Comparison of ENCODE assay signal across 7 cellular contexts in the genomic region with DNA sequence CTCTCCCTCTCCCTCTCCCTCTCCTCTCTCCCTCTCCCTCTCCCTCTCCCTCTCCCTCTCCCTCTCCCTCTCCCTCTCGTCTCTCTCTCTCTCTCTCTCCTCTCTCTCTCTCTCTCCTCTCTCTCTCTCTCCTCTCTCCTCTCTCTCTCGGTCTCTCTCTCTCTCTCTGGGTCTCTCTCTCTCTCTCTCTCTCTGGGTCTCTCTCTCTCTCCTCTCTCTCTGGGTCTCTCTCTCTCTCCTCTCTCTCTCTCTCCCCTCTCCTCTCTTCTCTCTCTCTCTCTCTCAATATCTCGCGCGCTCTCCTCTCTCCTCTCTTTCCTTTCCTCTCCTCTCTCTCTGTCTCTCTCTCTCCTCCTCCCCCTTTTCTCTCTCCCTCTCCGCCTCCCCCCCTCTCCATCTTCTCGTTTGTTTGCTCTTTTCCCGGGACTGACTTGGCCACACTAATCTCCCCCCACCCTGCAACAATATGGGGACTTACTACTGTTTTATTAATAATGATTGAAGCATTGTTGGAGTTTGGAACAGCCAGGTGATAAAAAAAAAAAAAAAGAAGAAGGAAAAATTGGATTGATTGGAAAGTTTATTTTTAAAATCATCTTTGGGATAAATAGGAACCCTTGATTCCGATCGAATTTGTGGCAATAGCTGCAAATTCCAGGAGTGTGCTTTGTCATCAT. TPM values are rescaled to one million over a fixed set of nuclear protein-coding genes. Genes with fewer than 3 reads are reported as not detected.
A peak's percentile ranks its signal among the peaks of the same experiment; 100 is the strongest.
DNase-seq lines count a peak whose midpoint lies in the region; ATAC-seq and TF ChIP-seq lines count a peak whose summit lies in the region.

No MANE protein-coding gene starts in this region.

- no peaks in the 10 kb centered on the region for H4K20me1 ChIP-seq in HCT116 (ENCODE audit: insufficient read depth)

- no peak overlapping the region for H3K27ac Mint-ChIP-seq in activated T-cell treated with anti-CD3 and anti-CD28 coated beads, Interleukin-2, amount 50 U/mL, for 24 hours

- H3K4me2 ChIP-seq in HCT116 (ENCODE audit: low read length): peak overlapping the region; percentile 98
- H3K4me2 ChIP-seq in skeletal muscle satellite cell (ENCODE audit: low read length): peak overlapping the region; percentile 96

- intact Hi-C loops in HCT116 (cut with micrococcal nuclease): loop anchor here (1.0 to 10.0 kb wide), 8 partner anchors 219 to 1313 kb away; no protein-coding TSS in a partner anchor

- no peak for TF ChIP-seq RAD21 in HCT116 (IDR thresholded peaks at IDR 0.05; ENCODE audit: low read depth)

- no peaks in the 10 kb centered on the region for H3K27me3 ChIP-seq in HCT116 (ENCODE audit: insufficient read depth, low read length)
- H3K27me3 ChIP-seq in NT2/D1 (ENCODE audit: insufficient read depth, insufficient read length): peaks cover 85% of the 10 kb centered on the region
- H3K27me3 ChIP-seq in skeletal muscle satellite cell (ENCODE audit: control insufficient read depth, insufficient read depth, low read length): no peaks in the 10 kb centered on the region

- no peak for TF ChIP-seq POLR2A in HCT116 (IDR thresholded peaks at IDR 0.05; ENCODE audit: borderline replicate concordance, extremely low read depth, insufficient read depth, insufficient read length)

- H3K4me3 ChIP-seq in HCT116 (replicated peaks in 1 of 2; ENCODE audit: low read depth in 1 of 2, low read length in 2 of 2) (peak overlapping the region; percentile 70 to 85), NT2/D1 (ENCODE audit: insufficient read length, low read depth) (peak overlapping the region; percentile 15), epithelial cell of esophagus (ENCODE audit: low read length) (peak overlapping the region; percentile 59), skeletal muscle satellite cell (ENCODE audit: low read length) (peak overlapping the region; percentile 95)

- H3K4me1 Mint-ChIP-seq in activated T-cell treated with anti-CD3 and anti-CD28 coated beads, Interleukin-2, amount 50 U/mL, for 24 hours (ENCODE audit: low read depth): peaks cover 26% of the 10 kb centered on the region

- no TSS peak for BruUV-seq in HCT116 (replicated peaks; lab: Mats Ljungman, UMichigan)

- POLR2A ChIA-PET in HCT116 (lab: Charles Lee): interaction anchor here (0.7 kb wide), 1 partner anchor 386 kb away, joined by 3 read pairs; no protein-coding TSS in a partner anchor

- H3K9me3 ChIP-seq in HCT116 (ENCODE audit: control insufficient read depth in 1 of 2, insufficient read depth in 1 of 2, low read depth in 1 of 2, low read length in 2 of 2) (no peaks in the 10 kb centered on the region), NT2/D1 (ENCODE audit: insufficient read depth, low read length) (no peaks in the 10 kb centered on the region), skeletal muscle satellite cell (replicated peaks; ENCODE audit: low read length) (no peaks in the 10 kb centered on the region)

- TF ChIP-seq CTCF in HCT116 (IDR thresholded peaks at IDR 0.05 in 2 of 3, conservative IDR thresholded peaks at IDR 0.05 in 1 of 3; ENCODE audit: borderline replicate concordance in 1 of 3, insufficient read depth in 1 of 3, low read depth in 2 of 3, low read length in 2 of 3) (no peak), epithelial cell of esophagus (IDR thresholded peaks at IDR 0.05; ENCODE audit: insufficient read depth, low read depth, low read length, missing control alignments) (no peak)

- H3K9me2 ChIP-seq in HCT116 (ENCODE audit: insufficient read depth): no peaks in the 10 kb centered on the region

- H3K36me3 ChIP-seq in HCT116 (ENCODE audit: control insufficient read depth in 1 of 2, insufficient read depth in 2 of 2, low read length in 2 of 2) (peaks cover 0 to 8% of the 10 kb centered on the region in 2 experiments; a peak in 1 of 4 replicates), NT2/D1 (ENCODE audit: insufficient read depth, insufficient read length, low read length) (no peaks in the 10 kb centered on the region), skeletal muscle satellite cell (ENCODE audit: insufficient read depth, low read length) (peaks cover 21% of the 10 kb centered on the region)

- H3K4me1 ChIP-seq in HCT116 (ENCODE audit: control insufficient read depth in 1 of 2, insufficient read depth in 2 of 2, low read length in 2 of 2) (peaks cover 23 to 33% of the 10 kb centered on the region in 2 experiments), NT2/D1 (ENCODE audit: insufficient read depth, insufficient read length) (peaks cover 10% of the 10 kb centered on the region), skeletal muscle satellite cell (ENCODE audit: control insufficient read depth, insufficient read depth, low read length) (peaks cover 20% of the 10 kb centered on the region)

- peaks cover 13% of the 10 kb centered on the region for H3K79me2 ChIP-seq in HCT116 (ENCODE audit: insufficient read depth, low read length)

- peak overlapping the region; percentile 18 for H2AFZ ChIP-seq in HCT116 (ENCODE audit: low read depth, low read length, poor library complexity, severe bottlenecking)

- H3K9ac ChIP-seq in HCT116 (ENCODE audit: low read length) (peak overlapping the region; percentile 66), NT2/D1 (ENCODE audit: insufficient read length, low read depth) (no peak overlapping the region), skeletal muscle satellite cell (ENCODE audit: low read depth, low read length) (peak overlapping the region; percentile 98)

- RAD21 ChIA-PET in HCT116 (lab: Charles Lee; ENCODE audit: low non-redundant PET in 1 of 2, low total read pairs in 2 of 2, uncharacterized antibody in 2 of 2, unreplicated experiment in 2 of 2): interaction anchor here in 1 of 2 experiments (1.9 kb wide), 1 partner anchor 219 kb away, joined by 13 read pairs; no protein-coding TSS in a partner anchor

- peak; percentile 6; the same call in 1 of the 2 replicates for ATAC-seq in HCT116

- H3K9me3 Mint-ChIP-seq in activated T-cell treated with anti-CD3 and anti-CD28 coated beads, Interleukin-2, amount 50 U/mL, for 24 hours: no peaks in the 10 kb centered on the region

- peaks cover 55% of the 10 kb centered on the region for H3K27me3 Mint-ChIP-seq in activated T-cell treated with anti-CD3 and anti-CD28 coated beads, Interleukin-2, amount 50 U/mL, for 24 hours

- peak overlapping the region; percentile 99 for H3K27ac ChIP-seq in HCT116 (ENCODE audit: low read depth, low read length)

- H3K4me3 Mint-ChIP-seq in activated T-cell treated with anti-CD3 and anti-CD28 coated beads, Interleukin-2, amount 50 U/mL, for 24 hours: no peak overlapping the region

- H3K36me3 Mint-ChIP-seq in activated T-cell treated with anti-CD3 and anti-CD28 coated beads, Interleukin-2, amount 50 U/mL, for 24 hours (ENCODE audit: low read depth): no peaks in the 10 kb centered on the region

- CTCF ChIA-PET in HCT116 (lab: Charles Lee): interaction anchor here (1.5 kb wide), 1 partner anchor 219 kb away, joined by 27 read pairs; no protein-coding TSS in a partner anchor

- DNase-seq in HCT116 (ENCODE audit: low read depth, low spot score) (peak; percentile 76), NT2/D1 (ENCODE audit: low read depth, low spot score) (no peak), epithelial cell of esophagus (ENCODE audit: low read depth) (peak; percentile 34), DMS153 (lab: John Stamatoyannopoulos, UW) (no peak), amniotic stem cell (lab: John Stamatoyannopoulos, UW) (no peak)
- DNase-seq in activated T-cell treated with anti-CD3 and anti-CD28 coated beads, Interleukin-2, amount 50 U/mL, for 24 hours: no peak

TF ChIP-seq in HCT116, 20 proteins besides CTCF, POLR2A, EP300 and RAD21:
- TF ChIP-seq POLR2AphosphoS5 (IDR thresholded peaks at IDR 0.05; ENCODE audit: low read depth, low read length) (peak; percentile 60; the same call in 1 of the 2 replicates), CBX3 (IDR thresholded peaks at IDR 0.05; ENCODE audit: low read depth) (0 out of 2 replicates have a peak, but pooled peaks have one; percentile 13), EGR1 (IDR thresholded peaks at IDR 0.05; ENCODE audit: low read depth) (no peak)
TF ChIP-seq in HCT116: peak in this region for 2.

RNA-seq across cellular contexts. Expression of a gene that starts 0.9 kb away (rescaled TPM):
- 20.1 TPM for total RNA-seq in HCT116 (2021; ENCODE audit: unreplicated experiment)
- 12.7 and 18.1 TPM in 2 replicates for polyA plus RNA-seq in HCT116 (2012)
- 11.6 and 18.8 TPM in 2 replicates for total RNA-seq in skeletal muscle satellite cell (2012; rRNA removed)

RNA-seq across cellular contexts. Expression of a gene that starts 1.1 kb away (rescaled TPM):
- 51.2 TPM for total RNA-seq in HCT116 (2021; ENCODE audit: unreplicated experiment)
- 63.0 and 64.6 TPM in 2 replicates for polyA plus RNA-seq in HCT116 (2012)
- total RNA-seq in skeletal muscle satellite cell (2012; rRNA removed): 15.7 and 19.5 TPM in 2 replicates

Comparison
In these comparisons a context has a peak if more than half of its experiments do, and no peak if none do; other contexts are left out.
1. DNase-seq: peak in HCT116 (single experiment) and epithelial cell of esophagus (single experiment); none in NT2/D1 (single experiment), activated T-cell treated with anti-CD3 and anti-CD28 coated beads, Interleukin-2, amount 50 U/mL, for 24 hours (single experiment), DMS153 (single experiment) and amniotic stem cell (single experiment).
2. H3K4me3 ChIP-seq: peak in every context shown above with its lines; median percentile 95 in skeletal muscle satellite cell; 78 in HCT116; 59 in epithelial cell of esophagus; 15 in NT2/D1.